8 cellular contexts compared by ENCODE assay signal in the genomic region with DNA sequence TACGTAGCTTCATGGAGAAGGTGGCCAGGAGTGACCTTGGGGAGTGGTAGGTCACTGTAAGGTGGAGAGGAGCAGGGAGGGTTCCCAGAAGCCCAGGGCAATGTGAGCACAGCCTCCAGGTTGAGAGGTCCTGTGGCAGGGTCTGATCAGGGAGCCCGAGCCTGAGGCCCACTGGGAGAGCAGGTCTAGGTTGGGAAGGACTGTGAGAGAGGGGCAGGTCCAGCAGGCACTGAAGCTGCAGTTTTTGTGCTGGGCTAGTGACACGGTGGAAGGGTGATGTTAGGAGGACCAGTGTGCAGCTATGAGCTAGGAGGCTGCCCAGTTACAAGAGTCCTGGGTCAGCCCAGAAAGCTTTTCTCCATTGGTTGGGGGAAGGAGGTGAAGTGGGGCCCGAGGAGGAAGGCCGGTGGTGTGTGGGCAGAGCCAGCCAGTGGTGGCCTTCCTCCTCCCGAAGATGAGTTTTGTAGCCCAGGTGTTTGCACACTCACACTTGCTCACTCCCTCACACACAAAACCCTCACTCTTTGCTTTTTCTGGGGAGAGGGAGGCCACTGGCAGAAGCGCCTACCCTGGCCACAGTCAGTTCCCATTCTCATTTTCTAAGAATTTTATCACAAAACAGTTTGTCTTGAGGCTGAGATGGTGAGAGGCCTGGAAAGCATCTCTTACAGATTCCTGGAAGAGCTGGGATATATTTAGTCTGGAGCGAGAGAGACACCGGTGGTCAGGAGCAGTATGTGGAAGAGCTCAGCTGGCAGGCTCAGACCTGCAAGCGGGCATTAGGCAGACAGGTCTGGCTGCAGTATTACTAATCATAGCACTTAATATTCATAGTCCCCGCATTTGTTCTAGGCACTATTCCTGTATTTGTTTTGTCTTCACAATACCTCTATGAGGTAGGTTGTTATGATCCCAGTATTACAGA. TPM values are rescaled to one million over a fixed set of nuclear protein-coding genes. Genes with fewer than 3 reads are reported as not detected.
A peak's percentile ranks its signal among the peaks of the same experiment; 100 is the strongest.
DNase-seq lines count a peak whose midpoint lies in the region; ATAC-seq and TF ChIP-seq lines count a peak whose summit lies in the region.

No MANE protein-coding gene starts in this region.

- CTCF ChIA-PET in activated CD4-positive, alpha-beta T cell treated with anti-CD3 and anti-CD28 coated beads for 36 hours (lab: Charles Lee), result interaction anchor here (0.6 to 1.4 kb wide), 2 partner anchors 26 to 28 kb away, joined by 5 to 6 read pairs; no protein-coding TSS in a partner anchor
- CTCF ChIA-PET in activated CD8-positive, alpha-beta memory T cell treated with anti-CD3 and anti-CD28 coated beads, Interleukin-2, amount 10 ng/mL, durations not matched to agents 7 days and 5 days (lab: Charles Lee), result interaction anchor here (1.2 to 2.1 kb wide), 3 partner anchors 26 to 92 kb away, joined by 3 to 6 read pairs (median 4); no protein-coding TSS in a partner anchor

- no peak for TF ChIP-seq CTCF in right atrium auricular region (IDR thresholded peaks at IDR 0.05)

- DNase-seq in activated CD4-positive, alpha-beta T cell treated with anti-CD3 and anti-CD28 coated beads for 36 hours, result no peak
- DNase-seq in activated CD4-positive, alpha-beta T cell treated with anti-CD3 and anti-CD28 coated beads, Interleukin-2, amount 50 U/mL, for 4 hours, result no peak
- no peak for DNase-seq in activated CD8-positive, alpha-beta memory T cell treated with anti-CD3 and anti-CD28 coated beads, Interleukin-2, amount 10 ng/mL, durations not matched to agents 7 days and 5 days
- DNase-seq in right atrium auricular region (ENCODE audit: low spot score) (peak; percentile 57), substantia nigra (lab: John Stamatoyannopoulos, UW) (no peak)

- TF ChIP-seq POLR2A in GM18505 (IDR thresholded peaks at IDR 0.05; ENCODE audit: borderline replicate concordance, extremely low read depth, insufficient read depth, insufficient read length), result no peak

- peaks cover 9% of the 10 kb centered on the region for H3K9me3 Mint-ChIP-seq in activated CD4-positive, alpha-beta T cell treated with anti-CD3 and anti-CD28 coated beads for 36 hours (ENCODE audit: low read depth)
- H3K9me3 Mint-ChIP-seq in activated CD8-positive, alpha-beta memory T cell treated with anti-CD3 and anti-CD28 coated beads, Interleukin-2, amount 10 ng/mL, durations not matched to agents 7 days and 5 days (ENCODE audit: low read depth), result peaks cover 6% of the 10 kb centered on the region

- H3K27me3 ChIP-seq in right atrium auricular region (no peaks in the 10 kb centered on the region), stomach smooth muscle (ENCODE audit: control insufficient read depth in 1 of 2, insufficient read depth in 2 of 2, low read length in 2 of 2) (no peaks in the 10 kb centered on the region)

- peaks cover 0 to 8% of the 10 kb centered on the region in 2 donors for H3K9me3 ChIP-seq in right atrium auricular region
- peaks cover 0 to 1% of the 10 kb centered on the region in 2 donors for H3K9me3 ChIP-seq in stomach smooth muscle (ENCODE audit: control insufficient read depth in 2 of 2, low read length in 2 of 2)

- H3K27me3 Mint-ChIP-seq in activated CD4-positive, alpha-beta T cell treated with anti-CD3 and anti-CD28 coated beads for 36 hours, result no peaks in the 10 kb centered on the region
- peaks cover 2% of the 10 kb centered on the region for H3K27me3 Mint-ChIP-seq in activated CD8-positive, alpha-beta memory T cell treated with anti-CD3 and anti-CD28 coated beads, Interleukin-2, amount 10 ng/mL, durations not matched to agents 7 days and 5 days

- peak overlapping the region; percentile 24 for H3K27ac Mint-ChIP-seq in activated CD4-positive, alpha-beta T cell treated with anti-CD3 and anti-CD28 coated beads for 36 hours
- H3K27ac Mint-ChIP-seq in activated CD8-positive, alpha-beta memory T cell treated with anti-CD3 and anti-CD28 coated beads, Interleukin-2, amount 10 ng/mL, durations not matched to agents 7 days and 5 days, result no peak overlapping the region

- peaks cover 27% of the 10 kb centered on the region for H3K4me1 Mint-ChIP-seq in activated CD4-positive, alpha-beta T cell treated with anti-CD3 and anti-CD28 coated beads for 36 hours
- peaks cover 17% of the 10 kb centered on the region for H3K4me1 Mint-ChIP-seq in activated CD8-positive, alpha-beta memory T cell treated with anti-CD3 and anti-CD28 coated beads, Interleukin-2, amount 10 ng/mL, durations not matched to agents 7 days and 5 days

- intact Hi-C loops in activated CD4-positive, alpha-beta T cell treated with anti-CD3 and anti-CD28 coated beads for 36 hours (cut with DNase I, micrococcal nuclease), result loop anchor here (5.0 to 10.0 kb wide), 4 partner anchors 121 to 1369 kb away; partner anchors contain the start of genes AGAP3 (in 1 of the 2), ATP6V0E2 (in 1 of the 2), FASTK (in 1 of the 2) and TMUB1 (in 1 of the 2)

- peak overlapping the region; percentile 94 for H3K27ac ChIP-seq in right atrium auricular region
- H3K27ac ChIP-seq in stomach smooth muscle (ENCODE audit: low read length), result peak overlapping the region; percentile 74
- H3K27ac ChIP-seq in substantia nigra (ENCODE audit: low read depth, low read length, poor library complexity, severe bottlenecking), result no peak overlapping the region

- no peak for ATAC-seq in activated CD4-positive, alpha-beta T cell treated with anti-CD3 and anti-CD28 coated beads for 36 hours
- ATAC-seq in activated CD8-positive, alpha-beta memory T cell treated with anti-CD3 and anti-CD28 coated beads, Interleukin-2, amount 10 ng/mL, durations not matched to agents 7 days and 5 days, result no peak
- ATAC-seq in GM18505 (IDR thresholded peaks at IDR 0.05; ENCODE audit: unreplicated experiment) (no peak), HG03097 (IDR thresholded peaks at IDR 0.05; ENCODE audit: low FRiP score, unreplicated experiment) (no peak)

- peaks cover 0 to 62% of the 10 kb centered on the region in 2 donors for H3K4me1 ChIP-seq in right atrium auricular region
- H3K4me1 ChIP-seq in stomach smooth muscle (ENCODE audit: control insufficient read depth, insufficient read depth, low read length), result peaks cover 43% of the 10 kb centered on the region

- H3K4me3 ChIP-seq in right atrium auricular region, result peak overlapping the region; percentile 72 to 76
- H3K4me3 ChIP-seq in stomach smooth muscle (ENCODE audit: low read length in 2 of 2), result peak overlapping the region; percentile 73 to 84

- H3K4me3 Mint-ChIP-seq in activated CD4-positive, alpha-beta T cell treated with anti-CD3 and anti-CD28 coated beads for 36 hours, result peak overlapping the region; percentile 82
- peak overlapping the region; percentile 74 for H3K4me3 Mint-ChIP-seq in activated CD8-positive, alpha-beta memory T cell treated with anti-CD3 and anti-CD28 coated beads, Interleukin-2, amount 10 ng/mL, durations not matched to agents 7 days and 5 days

- peaks cover 5% of the 10 kb centered on the region for H3K36me3 ChIP-seq in right atrium auricular region
- H3K36me3 ChIP-seq in stomach smooth muscle (ENCODE audit: control insufficient read depth in 2 of 2, insufficient read depth in 2 of 2, low read length in 2 of 2), result peaks cover 2 to 8% of the 10 kb centered on the region in 2 donors

- peak overlapping the region in 1 of 2 donors; percentile 73 for H3K9ac ChIP-seq in stomach smooth muscle (ENCODE audit: low read length in 2 of 2)

- H3K36me3 Mint-ChIP-seq in activated CD4-positive, alpha-beta T cell treated with anti-CD3 and anti-CD28 coated beads for 36 hours (ENCODE audit: low read depth), result peaks cover 3% of the 10 kb centered on the region
- H3K36me3 Mint-ChIP-seq in activated CD8-positive, alpha-beta memory T cell treated with anti-CD3 and anti-CD28 coated beads, Interleukin-2, amount 10 ng/mL, durations not matched to agents 7 days and 5 days, result peaks cover 6% of the 10 kb centered on the region

- POLR2A ChIA-PET in activated CD4-positive, alpha-beta T cell treated with anti-CD3 and anti-CD28 coated beads for 36 hours (lab: Charles Lee), result interaction anchor here (0.5 kb wide), 1 partner anchor 21 kb away, joined by 3 read pairs; no protein-coding TSS in a partner anchor

RNA-seq across cellular contexts. Expression of gene ZNF467, which starts 57.1 kb away (rescaled TPM):
- under 1 TPM; 0.23 to 0.25 TPM for total RNA-seq in activated CD4-positive, alpha-beta T cell treated with anti-CD3 and anti-CD28 coated beads for 36 hours
- total RNA-seq in activated CD8-positive, alpha-beta memory T cell treated with anti-CD3 and anti-CD28 coated beads, Interleukin-2, amount 10 ng/mL, durations not matched to agents 7 days and 5 days, result not detected
- total RNA-seq in right atrium auricular region, result 10 to 100 TPM in 1 of 2 donors, 1 to 10 TPM in 1; 3.2 to 11.0 TPM
